28 cellular contexts compared by ENCODE assay signal in genomic region chr22:27148025-27148424, GRCh38.
DNase-seq lines count a peak whose midpoint lies in the region; FAIRE-seq and TF ChIP-seq lines count a peak whose summit lies in the region.
"Had no signal": no experiment of that assay in that cellular context is flagged by ENCODE, and none has a peak within 500 bp of the region (broad histone marks: within the 10 kb centered on the region; RNA-seq: fewer than 3 reads in every experiment).

No MANE protein-coding gene starts in this region.

- H3K36me3 Mint-ChIP-seq in brain = no peaks in the 10 kb centered on the region
- H3K36me3 Mint-ChIP-seq: CD14-positive monocyte; CD4-positive, alpha-beta memory T cell; CD4-positive, CD25-positive, alpha-beta regulatory T cell; CD8-positive, alpha-beta memory T cell had no signal

- no peak overlapping the region for H4K91ac ChIP-seq in mesenchymal stem cell (ENCODE audit: low read length)

- H3K18ac ChIP-seq in mesenchymal stem cell (ENCODE audit: low read depth in 1 of 2, low read length in 2 of 2) = peak overlapping the region; percentile 67 to 69

- no peak overlapping the region for H2BK120ac ChIP-seq in mesenchymal stem cell (ENCODE audit: low read depth, low read length)

- H3K27me3 ChIP-seq in hepatocyte = no peaks in the 10 kb centered on the region
- H3K27me3 ChIP-seq in mesenchymal stem cell (ENCODE audit: control insufficient read depth in 1 of 2, insufficient read depth in 1 of 2, low read length in 2 of 2) = peaks cover 0 to 78% of the 10 kb centered on the region in 2 experiments
- no peaks in the 10 kb centered on the region for H3K27me3 ChIP-seq in SJCRH30
- H3K27me3 ChIP-seq: BE2C, BLaER1 had no signal

- no peak overlapping the region for H2BK15ac ChIP-seq in mesenchymal stem cell (ENCODE audit: low read depth, poor library complexity, severe bottlenecking)

- H3K79me2 ChIP-seq in hepatocyte = no peaks in the 10 kb centered on the region

- H3K23ac ChIP-seq in mesenchymal stem cell (ENCODE audit: low read length in 2 of 2) = no peak overlapping the region

- H2AK5ac ChIP-seq in mesenchymal stem cell (ENCODE audit: low read length, severe bottlenecking) = no peak overlapping the region

- H3K4me3 ChIP-seq in hepatocyte (no peak overlapping the region), mesenchymal stem cell (ENCODE audit: insufficient read depth in 1 of 2, low read depth in 1 of 2, low read length in 2 of 2) (no peak overlapping the region), SJCRH30 (no peak overlapping the region)
- H3K4me3 ChIP-seq: BLaER1, GM12878 had no signal

- H3K14ac ChIP-seq in mesenchymal stem cell (ENCODE audit: low read length in 2 of 2) = no peak overlapping the region

- H3K4ac ChIP-seq in mesenchymal stem cell (ENCODE audit: low read depth in 1 of 2, low read length in 2 of 2) = no peak overlapping the region

- no peak overlapping the region for H3K4me2 ChIP-seq in hepatocyte
- no peak overlapping the region for H3K4me2 ChIP-seq in mesenchymal stem cell (ENCODE audit: low read length, poor library complexity, severe bottlenecking)
- H3K4me2 ChIP-seq: BLaER1 had no signal

- H4K8ac ChIP-seq in mesenchymal stem cell (ENCODE audit: low read length) = no peak overlapping the region

- H3K9me3 ChIP-seq in hepatocyte (ENCODE audit: low read depth) (no peaks in the 10 kb centered on the region), mesenchymal stem cell (ENCODE audit: control insufficient read depth, low read length) (no peaks in the 10 kb centered on the region), SJCRH30 (replicated peaks) (no peaks in the 10 kb centered on the region)
- H3K9me3 ChIP-seq: BE2C, BLaER1 had no signal

- peak overlapping the region in 3 of 5 experiments; percentile 9 to 48 (median 16) for H3K27ac Mint-ChIP-seq in brain
- H3K27ac Mint-ChIP-seq: CD14-positive monocyte; CD4-positive, CD25-positive, alpha-beta regulatory T cell; CD8-positive, alpha-beta memory T cell had no signal

- TF ChIP-seq CTCF in brain (conservative IDR thresholded peaks at IDR 0.05) (no peak), hepatocyte (IDR thresholded peaks at IDR 0.05; ENCODE audit: poor library complexity) (no peak)

- H3K4me1 ChIP-seq in hepatocyte (ENCODE audit: insufficient read depth) (peaks cover 11% of the 10 kb centered on the region), mesenchymal stem cell (ENCODE audit: control insufficient read depth, insufficient read depth, low read depth, low read length) (peaks cover 9% of the 10 kb centered on the region), SJCRH30 (peaks cover 7% of the 10 kb centered on the region)

- H3K79me1 ChIP-seq in mesenchymal stem cell (replicated peaks; ENCODE audit: low read length, poor library complexity, severe bottlenecking) = no peaks in the 10 kb centered on the region

- H3K27ac ChIP-seq in hepatocyte = peak overlapping the region; percentile 6
- H3K27ac ChIP-seq in mesenchymal stem cell (ENCODE audit: low read length, poor library complexity, severe bottlenecking) = no peak overlapping the region
- no peak overlapping the region for H3K27ac ChIP-seq in SJCRH30
- H3K27ac ChIP-seq: BLaER1 had no signal

- H3K9me2 ChIP-seq in hepatocyte (replicated peaks; ENCODE audit: insufficient read depth) = no peaks in the 10 kb centered on the region

- H4K20me1 ChIP-seq in hepatocyte (ENCODE audit: insufficient read depth, poor library complexity, severe bottlenecking) = no peaks in the 10 kb centered on the region
- H4K20me1 ChIP-seq: BLaER1 had no signal

- 39% methylated on average over 2 of the region's 2 CpGs for WGBS in hepatocyte (ENCODE audit: low lambda C conversion rate, missing lambda C conversion rate)
- WGBS in mesenchymal stem cell = no CpG with 5 or more reads among the region's 2 CpGs

- H3K9me3 Mint-ChIP-seq in brain = peaks cover 8 to 25% (median 14%) of the 10 kb centered on the region in 5 experiments

- peak; percentile 89 for FAIRE-seq in urothelium cell line (lab: Jason Lieb, UNC)
- FAIRE-seq: A204.1, GM12878, GM12892, GM18507 had no signal

- no peak overlapping the region for H3K4me3 Mint-ChIP-seq in brain
- H3K4me3 Mint-ChIP-seq: CD14-positive monocyte; CD4-positive, alpha-beta memory T cell; CD4-positive, CD25-positive, alpha-beta regulatory T cell; CD8-positive, alpha-beta memory T cell had no signal

- DNase-seq in hepatocyte (ENCODE audit: low spot score) (no peak), mesenchymal stem cell (no peak), urothelium cell line (ENCODE audit: low spot score) (no peak), NCI-H510A treated with DMSO at 0.1 percent for 48 hours (lab: John Stamatoyannopoulos, UW) (no peak), NCI-H2029 (lab: John Stamatoyannopoulos, UW) (no peak), SJCRH30 (no peak)
- DNase-seq: 8988T; ACHN; BE2C; C1 segment of cervical spinal cord; CD4-positive, alpha-beta memory T cell; CD4-positive, CD25-positive, alpha-beta regulatory T cell; CD8-positive, alpha-beta memory T cell; COR-L47; DMS 273 treated with DMSO at 0.1 percent for 48 hours; DMS153; DMS53; DMS79; DND-41; EL; GDM1 had no signal

- H2BK12ac ChIP-seq in mesenchymal stem cell (ENCODE audit: low read length in 2 of 2) = peak overlapping the region in 1 of 2 experiments; percentile 95

- H3K27me3 Mint-ChIP-seq in brain = peaks cover 8% of the 10 kb centered on the region
- H3K27me3 Mint-ChIP-seq: CD4-positive, CD25-positive, alpha-beta regulatory T cell had no signal

- no peak overlapping the region for H3K9ac ChIP-seq in mesenchymal stem cell (ENCODE audit: low read length)
- H3K9ac ChIP-seq: BLaER1 had no signal

- no peak overlapping the region for H2BK5ac ChIP-seq in mesenchymal stem cell (ENCODE audit: low read depth, low read length, poor library complexity, severe bottlenecking)

- H2AFZ ChIP-seq in hepatocyte (no peak overlapping the region), mesenchymal stem cell (ENCODE audit: low read depth, low read length) (no peak overlapping the region)

- H3K4me1 Mint-ChIP-seq in brain = peaks cover 49% of the 10 kb centered on the region

- H3K36me3 ChIP-seq in hepatocyte (replicated peaks; ENCODE audit: insufficient read depth, low read depth) (no peaks in the 10 kb centered on the region), mesenchymal stem cell (ENCODE audit: control insufficient read depth in 1 of 2, insufficient read depth in 2 of 2, low read depth in 1 of 2, low read length in 2 of 2) (no peaks in the 10 kb centered on the region), SJCRH30 (no peaks in the 10 kb centered on the region)
- H3K36me3 ChIP-seq: BE2C, BLaER1 had no signal
